In the genomic region with DNA sequence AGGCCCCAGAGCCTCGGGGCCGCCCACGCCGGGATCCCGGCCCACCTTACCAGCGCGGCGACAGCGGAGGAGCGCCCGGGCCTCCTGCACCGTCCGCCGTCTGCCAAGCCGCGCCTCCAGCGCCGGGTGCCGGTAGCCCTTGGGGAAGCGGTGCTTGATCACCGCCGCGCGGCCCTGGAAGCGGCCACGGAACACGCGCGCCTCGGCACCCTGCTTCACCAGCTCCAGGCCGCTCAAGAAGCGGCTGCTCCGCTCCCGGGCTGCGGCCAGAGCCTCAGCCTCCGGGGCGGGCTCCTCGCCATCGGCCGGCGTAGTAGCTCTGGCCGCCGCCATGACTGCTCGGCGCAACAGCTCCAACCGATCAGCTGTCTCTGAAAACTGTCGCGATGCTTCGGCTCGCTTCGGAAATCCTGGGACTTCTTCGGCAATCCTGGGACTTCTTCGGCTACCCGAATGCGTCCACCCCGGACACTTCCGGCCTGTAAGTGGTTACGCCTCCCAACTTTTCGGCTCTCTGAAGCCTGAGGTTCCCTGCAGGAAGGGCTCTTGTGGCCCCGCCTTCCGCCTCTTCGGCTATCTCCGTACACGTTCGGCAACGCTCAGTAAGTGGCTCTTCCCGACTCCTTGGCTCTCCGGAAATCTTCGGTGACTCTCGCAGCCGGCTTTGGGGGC, we compare ENCODE assay signal across 8 cellular contexts. TPM values are rescaled to one million over a fixed set of nuclear protein-coding genes. Genes with fewer than 3 reads are reported as not detected.
DNase-seq lines count a peak whose midpoint lies in the region; ATAC-seq and TF ChIP-seq lines count a peak whose summit lies in the region.

Gene TP53RK, minus strand, starts transcription at position 363 of the 672 bp plus-strand sequence. Its CDS starts 30 bp downstream, at position 333.

- H3K36me3 Mint-ChIP-seq in activated T-cell treated with anti-CD3 and anti-CD28 coated beads, Interleukin-2, amount 50 U/mL, for 24 hours (ENCODE audit: low read depth) = peaks cover 43% of the 10 kb centered on the region

- H3K4me1 Mint-ChIP-seq in activated T-cell treated with anti-CD3 and anti-CD28 coated beads, Interleukin-2, amount 50 U/mL, for 24 hours (ENCODE audit: low read depth) = peaks cover 45% of the 10 kb centered on the region

- peak within 1 kb of the TSS; percentile 94 for H3K4me3 Mint-ChIP-seq in activated T-cell treated with anti-CD3 and anti-CD28 coated beads, Interleukin-2, amount 50 U/mL, for 24 hours

- DNase-seq in DMS53 treated with DMSO at 0.1 percent for 48 hours (lab: John Stamatoyannopoulos, UW; ENCODE audit: unreplicated experiment) (peak; percentile 85), KBM-7 (peak; percentile 99)
- DNase-seq in activated T-cell treated with anti-CD3 and anti-CD28 coated beads, Interleukin-2, amount 50 U/mL, for 24 hours = peak; percentile 95
- DNase-seq in stimulated activated CD8-positive, alpha-beta memory T cell treated with anti-CD3 and anti-CD28 coated beads, Interleukin-7, amount 100 ng/mL, for 24 hours (ENCODE audit: low read depth) = peak; percentile 93

- H3K9ac ChIP-seq in muscle layer of colon (ENCODE audit: low read length) = peak within 1 kb of the TSS; percentile 81

- H3K9me3 Mint-ChIP-seq in activated T-cell treated with anti-CD3 and anti-CD28 coated beads, Interleukin-2, amount 50 U/mL, for 24 hours = no peaks in the 10 kb centered on the region

- H3K27ac Mint-ChIP-seq in activated T-cell treated with anti-CD3 and anti-CD28 coated beads, Interleukin-2, amount 50 U/mL, for 24 hours = peak within 1 kb of the TSS; percentile 98

- H3K36me3 ChIP-seq in esophagus (ENCODE audit: control insufficient read depth in 2 of 2, insufficient read depth in 2 of 2, low read length in 1 of 2) (no peaks in the 10 kb centered on the region), muscle layer of colon (ENCODE audit: insufficient read depth, low read length) (peaks cover 13% of the 10 kb centered on the region)

- H3K27me3 Mint-ChIP-seq in activated T-cell treated with anti-CD3 and anti-CD28 coated beads, Interleukin-2, amount 50 U/mL, for 24 hours = no peaks in the 10 kb centered on the region

- in situ Hi-C loops in KBM-7 (cut with MboI; ENCODE audit: low pct_unique_long_range_greater_than_20kb, low sequenced_read_pairs) = loop anchor here (10.0 kb wide), 1 partner anchor 164 kb away; no protein-coding TSS in a partner anchor

- WGBS in esophagus, 2 donors = 0% methylated on average over 71 of the region's 71 CpGs

- H3K27me3 ChIP-seq in esophagus (ENCODE audit: control insufficient read depth in 1 of 2, insufficient read depth in 2 of 2, low read length in 2 of 2) (no peaks in the 10 kb centered on the region), muscle layer of colon (ENCODE audit: control insufficient read depth in 1 of 2, insufficient read depth in 2 of 2, low read length in 2 of 2) (no peaks in the 10 kb centered on the region)

- ATAC-seq in GM21717 (IDR thresholded peaks at IDR 0.05; ENCODE audit: unreplicated experiment) = peak; percentile 95

- no peaks in the 10 kb centered on the region for H3K9me3 ChIP-seq in esophagus (ENCODE audit: control insufficient read depth in 2 of 2, insufficient read depth in 1 of 2, low read depth in 1 of 2, low read length in 1 of 2)
- no peaks in the 10 kb centered on the region for H3K9me3 ChIP-seq in muscle layer of colon (ENCODE audit: low read length)

- H3K27ac ChIP-seq in esophagus (ENCODE audit: low read depth in 2 of 2, low read length in 1 of 2) = peak within 1 kb of the TSS; percentile 96 to 99
- H3K27ac ChIP-seq in muscle layer of colon (ENCODE audit: low read depth, low read length) = peak within 1 kb of the TSS; percentile 88

- peak within 1 kb of the TSS; percentile 90 to 93 for H3K4me3 ChIP-seq in esophagus (ENCODE audit: low read depth in 1 of 2, low read length in 2 of 2)
- H3K4me3 ChIP-seq in muscle layer of colon (ENCODE audit: low read depth in 1 of 2, low read length in 2 of 2) = peak within 1 kb of the TSS; percentile 72 to 81

- peaks cover 0 to 2% of the 10 kb centered on the region in 2 donors for H3K4me1 ChIP-seq in esophagus (ENCODE audit: control insufficient read depth in 2 of 2, insufficient read depth in 2 of 2, low read length in 1 of 2)
- peaks cover 23% of the 10 kb centered on the region for H3K4me1 ChIP-seq in muscle layer of colon (ENCODE audit: insufficient read depth, low read length)

TF ChIP-seq in PFSK-1, 5 proteins besides CTCF, POLR2A, EP300 and RAD21:
- peak; percentile 86; the same call in 1 of the 2 replicates for TF ChIP-seq TAF1 (IDR thresholded peaks at IDR 0.05; ENCODE audit: borderline replicate concordance, insufficient read depth, low read length)
- no peak for TF ChIP-seq SIN3A (IDR thresholded peaks at IDR 0.05; ENCODE audit: borderline replicate concordance, insufficient read depth, low read length)
- TF ChIP-seq POLR2AphosphoS5 (IDR thresholded peaks at IDR 0.05; ENCODE audit: low read depth, low read length) = peak; percentile 69; the same call in 1 of the 2 replicates
- TF ChIP-seq, protein P1, sequence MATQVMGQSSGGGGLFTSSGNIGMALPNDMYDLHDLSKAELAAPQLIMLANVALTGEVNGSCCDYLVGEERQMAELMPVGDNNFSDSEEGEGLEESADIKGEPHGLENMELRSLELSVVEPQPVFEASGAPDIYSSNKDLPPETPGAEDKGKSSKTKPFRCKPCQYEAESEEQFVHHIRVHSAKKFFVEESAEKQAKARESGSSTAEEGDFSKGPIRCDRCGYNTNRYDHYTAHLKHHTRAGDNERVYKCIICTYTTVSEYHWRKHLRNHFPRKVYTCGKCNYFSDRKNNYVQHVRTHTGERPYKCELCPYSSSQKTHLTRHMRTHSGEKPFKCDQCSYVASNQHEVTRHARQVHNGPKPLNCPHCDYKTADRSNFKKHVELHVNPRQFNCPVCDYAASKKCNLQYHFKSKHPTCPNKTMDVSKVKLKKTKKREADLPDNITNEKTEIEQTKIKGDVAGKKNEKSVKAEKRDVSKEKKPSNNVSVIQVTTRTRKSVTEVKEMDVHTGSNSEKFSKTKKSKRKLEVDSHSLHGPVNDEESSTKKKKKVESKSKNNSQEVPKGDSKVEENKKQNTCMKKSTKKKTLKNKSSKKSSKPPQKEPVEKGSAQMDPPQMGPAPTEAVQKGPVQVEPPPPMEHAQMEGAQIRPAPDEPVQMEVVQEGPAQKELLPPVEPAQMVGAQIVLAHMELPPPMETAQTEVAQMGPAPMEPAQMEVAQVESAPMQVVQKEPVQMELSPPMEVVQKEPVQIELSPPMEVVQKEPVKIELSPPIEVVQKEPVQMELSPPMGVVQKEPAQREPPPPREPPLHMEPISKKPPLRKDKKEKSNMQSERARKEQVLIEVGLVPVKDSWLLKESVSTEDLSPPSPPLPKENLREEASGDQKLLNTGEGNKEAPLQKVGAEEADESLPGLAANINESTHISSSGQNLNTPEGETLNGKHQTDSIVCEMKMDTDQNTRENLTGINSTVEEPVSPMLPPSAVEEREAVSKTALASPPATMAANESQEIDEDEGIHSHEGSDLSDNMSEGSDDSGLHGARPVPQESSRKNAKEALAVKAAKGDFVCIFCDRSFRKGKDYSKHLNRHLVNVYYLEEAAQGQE (IDR thresholded peaks at IDR 0.05; ENCODE audit: insufficient read depth in 1 of 2, low read depth in 2 of 2, low read length in 2 of 2) = no peak

RNA-seq across cellular contexts. Expression of gene TP53RK, which starts in this region (rescaled TPM):
- polyA plus RNA-seq in PFSK-1 (2012; ENCODE audit: insufficient read length, low read depth) = 9.6 TPM
- 1 to 10 TPM; 8.0 to 9.9 TPM for polyA plus RNA-seq in esophagus

Comparison
In these comparisons a context has a peak if more than half of its experiments do, and no peak if none do; other contexts are left out.
1. Peak in every context shown above with its lines: DNase-seq, ATAC-seq, H3K4me3 ChIP-seq and H3K27ac ChIP-seq.